ENCODE assay signal across 15 cellular contexts in the genomic region with DNA sequence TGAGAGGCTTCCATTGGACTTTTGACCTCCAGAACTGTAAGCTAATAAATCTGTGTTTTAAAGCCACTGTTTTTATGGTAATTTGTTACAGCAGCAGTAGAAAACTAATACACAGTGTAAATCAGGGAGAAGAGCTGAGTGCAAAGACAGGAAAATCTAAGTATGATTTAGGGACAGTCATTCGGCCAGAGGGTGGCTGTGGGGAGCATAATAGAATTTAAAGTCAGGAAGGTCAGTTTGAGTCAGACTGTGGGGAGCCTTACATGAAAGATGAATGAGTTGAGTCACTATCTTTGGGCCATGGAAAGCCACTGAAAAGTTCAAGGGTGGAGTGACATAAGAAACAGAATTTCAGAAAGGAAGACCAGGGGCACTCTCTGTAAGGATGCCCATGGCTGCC. TPM values are rescaled to one million over a fixed set of nuclear protein-coding genes. Genes with fewer than 3 reads are reported as not detected.
DNase-seq lines count a peak whose midpoint lies in the region; ATAC-seq and TF ChIP-seq lines count a peak whose summit lies in the region.
"Had no signal": no experiment of that assay in that cellular context is flagged by ENCODE, and none has a peak within 500 bp of the region (broad histone marks: within the 10 kb centered on the region; RNA-seq: fewer than 3 reads in every experiment).

No MANE protein-coding gene starts in this region.

- peaks cover 4% of the 10 kb centered on the region; the same call in 1 of the 2 replicates for H3K9me1 ChIP-seq in IMR-90 (ENCODE audit: insufficient read depth, low read length)

- H3K27ac ChIP-seq in IMR-90 (ENCODE audit: insufficient read depth, low read length) (no peak overlapping the region), dorsolateral prefrontal cortex (no peak overlapping the region), esophagus squamous epithelium (no peak overlapping the region)

- H3K36me3 Mint-ChIP-seq in HFFc6 (ENCODE audit: low read depth) (peaks cover 24% of the 10 kb centered on the region), T-cell (no peaks in the 10 kb centered on the region)
- H3K36me3 Mint-ChIP-seq: stimulated activated naive B cell treated with anti-CD40 and anti-IgM and Interleukin-4, amounts not matched to agents 10 μg/mL and 1 μg/mL and 100 μg/mL, for 72 hours had no signal

- H3K27me3 Mint-ChIP-seq in HFFc6 (ENCODE audit: insufficient read depth) (no peaks in the 10 kb centered on the region), T-cell (peaks cover 3% of the 10 kb centered on the region in 2 donors)
- H3K27me3 Mint-ChIP-seq: stimulated activated naive B cell treated with anti-CD40 and anti-IgM and Interleukin-4, amounts not matched to agents 10 μg/mL and 1 μg/mL and 100 μg/mL, for 72 hours had no signal

- H4K20me1 ChIP-seq in IMR-90 (ENCODE audit: insufficient read depth, low read length) = no peaks in the 10 kb centered on the region

- H3K27ac Mint-ChIP-seq in HFFc6 (peak overlapping the region; percentile 66), T-cell (no peak overlapping the region)
- H3K27ac Mint-ChIP-seq: B cell; progenitor cell of endocrine pancreas; stimulated activated naive B cell treated with anti-CD40 and anti-IgM and Interleukin-4, amounts not matched to agents 10 μg/mL and 1 μg/mL and 100 μg/mL, for 72 hours had no signal

- H2AFZ ChIP-seq in IMR-90 (replicated peaks; ENCODE audit: low read length, poor library complexity) = no peak overlapping the region

- no peak overlapping the region for H4K91ac ChIP-seq in IMR-90 (ENCODE audit: insufficient read depth, low read depth, low read length)

- dilution Hi-C loops in IMR-90 (cut with HindIII; ENCODE audit: low sequenced_read_pairs, unreplicated experiment) = no loop called here

- H2BK15ac ChIP-seq in IMR-90 (ENCODE audit: low read depth, low read length) = no peak overlapping the region

- H2BK120ac ChIP-seq in IMR-90 (ENCODE audit: low read depth, low read length) = no peak overlapping the region

- H2BK20ac ChIP-seq in IMR-90 (ENCODE audit: low read depth, low read length) = no peak overlapping the region

- H3K18ac ChIP-seq in IMR-90 (ENCODE audit: low read depth, low read length) = no peak overlapping the region

- DNase-seq in stimulated activated CD4-positive, alpha-beta T cell treated with anti-CD3 and anti-CD28 coated beads, Interleukin-15, amount 100 ng/mL, for 24 hours = peak; percentile 14
- DNase-seq in stimulated activated CD4-positive, alpha-beta T cell treated with anti-CD3 and anti-CD28 coated beads, Interleukin-4, amount 100 ng/mL, for 4 hours = no peak
- DNase-seq in HFFc6 (peak; percentile 72), IMR-90 (peak; percentile 18), NCI-H2196 (lab: John Stamatoyannopoulos, UW; ENCODE audit: unreplicated experiment) (no peak), dorsolateral prefrontal cortex (no peak), esophagus squamous epithelium (lab: John Stamatoyannopoulos, UW) (no peak), T-cell (no peak)
- DNase-seq: mucosa of descending colon; NCI-H524; Right ventricle myocardium superior; stimulated activated CD4-positive, alpha-beta T cell treated with anti-CD3 and anti-CD28 coated beads, Interleukin-2, amount 100 ng/mL, for 24 hours; stimulated activated naive B cell treated with anti-CD40 and anti-IgM and Interleukin-4, amounts not matched to agents 10 μg/mL and 1 μg/mL and 100 μg/mL, for 72 hours had no signal

- H3K4me3 Mint-ChIP-seq in HFFc6 = no peak overlapping the region
- no peak overlapping the region for H3K4me3 Mint-ChIP-seq in T-cell
- H3K4me3 Mint-ChIP-seq: B cell; stimulated activated naive B cell treated with anti-CD40 and anti-IgM and Interleukin-4, amounts not matched to agents 10 μg/mL and 1 μg/mL and 100 μg/mL, for 72 hours had no signal

- in situ Hi-C loops in IMR-90 (cut with MboI; ENCODE audit: low sequenced_read_pairs) = no loop called here

- H2AK9ac ChIP-seq in IMR-90 (replicated peaks; ENCODE audit: low read depth, low read length, poor library complexity) = no peak overlapping the region

- no peaks in the 10 kb centered on the region for H3K79me1 ChIP-seq in IMR-90 (ENCODE audit: low read depth in 1 of 2, low read length in 2 of 2)

- H3K36me3 ChIP-seq in IMR-90 (ENCODE audit: control insufficient read depth, insufficient read depth, low read length) (no peaks in the 10 kb centered on the region), esophagus squamous epithelium (no peaks in the 10 kb centered on the region)

- H3K4me1 ChIP-seq in IMR-90 (ENCODE audit: control insufficient read depth, insufficient read depth, low read length) = no peaks in the 10 kb centered on the region
- no peaks in the 10 kb centered on the region for H3K4me1 ChIP-seq in esophagus squamous epithelium

- ATAC-seq in IMR-90 (ENCODE audit: low read depth) (no peak), T-cell (replicated peaks in 1 of 4) (no peak)
- ATAC-seq: mucosa of descending colon had no signal

- H2AK5ac ChIP-seq in IMR-90 (ENCODE audit: low read depth, low read length) = 0 out of 2 replicates have a peak overlapping the region, but pooled peaks have one; percentile 23

- H3K27me3 ChIP-seq in IMR-90 (ENCODE audit: control insufficient read depth, insufficient read depth, low read length) = no peaks in the 10 kb centered on the region
- H3K27me3 ChIP-seq in dorsolateral prefrontal cortex = no peaks in the 10 kb centered on the region
- H3K27me3 ChIP-seq in esophagus squamous epithelium = no peaks in the 10 kb centered on the region

- no TSS peak for BruUV-seq in IMR-90 (replicated peaks; lab: Mats Ljungman, UMichigan)

- H3K9me3 ChIP-seq in IMR-90 (ENCODE audit: control insufficient read depth, insufficient read depth, low read length) (peaks cover 5% of the 10 kb centered on the region; the same call in 1 of the 2 replicates), esophagus squamous epithelium (no peaks in the 10 kb centered on the region)
- H3K9me3 ChIP-seq: mucosa of descending colon had no signal

- TF ChIP-seq CTCF in HFFc6 (IDR thresholded peaks at IDR 0.05) (no peak), IMR-90 (conservative IDR thresholded peaks at IDR 0.05; ENCODE audit: low read depth, low read length) (no peak), dorsolateral prefrontal cortex (IDR thresholded peaks at IDR 0.05 in 54 of 56, conservative IDR thresholded peaks at IDR 0.05 in 2 of 56; ENCODE audit: low read depth in 1 of 56, partially characterized antibody in 56 of 56) (no peak), esophagus squamous epithelium (IDR thresholded peaks at IDR 0.05) (no peak)

- TF ChIP-seq POLR2A in IMR-90 (IDR thresholded peaks at IDR 0.05; ENCODE audit: low read depth, low read length) = no peak
- TF ChIP-seq POLR2A in esophagus squamous epithelium (IDR thresholded peaks at IDR 0.05) = no peak

- H3K4me2 ChIP-seq in IMR-90 (ENCODE audit: low read depth, low read length) = no peak overlapping the region

- H3K23ac ChIP-seq in IMR-90 (ENCODE audit: low read depth, low read length) = no peak overlapping the region

- H3K4me1 Mint-ChIP-seq in HFFc6 (ENCODE audit: low read depth) (peaks cover 33% of the 10 kb centered on the region), T-cell (no peaks in the 10 kb centered on the region)
- H3K4me1 Mint-ChIP-seq: B cell; stimulated activated naive B cell treated with anti-CD40 and anti-IgM and Interleukin-4, amounts not matched to agents 10 μg/mL and 1 μg/mL and 100 μg/mL, for 72 hours had no signal

- H3K56ac ChIP-seq in IMR-90 (ENCODE audit: extremely low read depth, insufficient read depth, low read length) = no peak overlapping the region

- intact Hi-C loops in IMR-90 (cut with micrococcal nuclease) (no loop called here), dorsolateral prefrontal cortex (cut with DNase I) (no loop called here), esophagus squamous epithelium (cut with DNase I) (no loop called here)

- CTCF ChIA-PET in IMR-90 (lab: Yijun Ruan, JAX) (no interaction called here), T-cell (lab: Charles Lee) (no interaction called here)

- WGBS in IMR-90 (ENCODE audit: extremely low coverage in 2 of 2, insufficient read length in 1 of 2), 2 experiments = no CpG with 5 or more reads among the region's 1 CpG
- WGBS in esophagus squamous epithelium, 2 donors = 68 to 73% methylated on average over 1 of the region's 1 CpG

- H3K4me3 ChIP-seq in IMR-90 (ENCODE audit: insufficient read depth, low read depth, low read length) (no peak overlapping the region), dorsolateral prefrontal cortex (no peak overlapping the region), esophagus squamous epithelium (no peak overlapping the region)
- H3K4me3 ChIP-seq: mucosa of descending colon had no signal

- no peak overlapping the region for H3K14ac ChIP-seq in IMR-90 (replicated peaks; ENCODE audit: low read depth, low read length)

- no peak overlapping the region for H4K5ac ChIP-seq in IMR-90 (ENCODE audit: low read depth, low read length)

- H2BK5ac ChIP-seq in IMR-90 (ENCODE audit: low read depth, low read length, poor library complexity, severe bottlenecking) = no peak overlapping the region

- no peak overlapping the region for H3K9ac ChIP-seq in IMR-90 (ENCODE audit: low read depth, low read length)

- no peak overlapping the region for H4K8ac ChIP-seq in IMR-90 (ENCODE audit: low read depth in 2 of 2, low read length in 2 of 2)

- H3K9me3 Mint-ChIP-seq in HFFc6 = peaks cover 17% of the 10 kb centered on the region
- no peaks in the 10 kb centered on the region for H3K9me3 Mint-ChIP-seq in T-cell
- H3K9me3 Mint-ChIP-seq: stimulated activated naive B cell treated with anti-CD40 and anti-IgM and Interleukin-4, amounts not matched to agents 10 μg/mL and 1 μg/mL and 100 μg/mL, for 72 hours had no signal

- POLR2A ChIA-PET in IMR-90 (lab: Charles Lee; ENCODE audit: unreplicated experiment) = no interaction called here
- POLR2A ChIA-PET in T-cell (lab: Charles Lee) = interaction anchor here in 1 of 2 donors (0.6 kb wide), 1 partner anchor 479 kb away, joined by 3 read pairs; no protein-coding TSS in a partner anchor

- TF ChIP-seq RAD21 in IMR-90 (IDR thresholded peaks at IDR 0.05; ENCODE audit: low read length) = no peak

- no peak overlapping the region for H3K4ac ChIP-seq in IMR-90 (ENCODE audit: low read depth, low read length)

RNA-seq across cellular contexts. Expression of a gene that starts 52.4 kb away (rescaled TPM):
- total RNA-seq in HFFc6 (2021; fragmentation: NEBNext Ultra II Directional; extraction: Animal tissue kit (Norgen Biotek cat#: 25700)) = 100 to 1,000 TPM in 4 of 6 experiments, 10 to 100 TPM in 2; 78.3 to 128 (median 121) TPM
- total RNA-seq in IMR-90 (2012; rRNA removed) (13.4 and 22.8 TPM in 2 replicates), dorsolateral prefrontal cortex (100 to 1,000 TPM in 28 of 120 experiments, 10 to 100 TPM in 92; 27.5 to 131 (median 86.0) TPM), esophagus squamous epithelium (10 to 100 TPM in 1 of 4 donors, 1 to 10 TPM in 3; 6.5 to 13.4 (median 8.6) TPM), T-cell (10 to 100 TPM in 1 of 5 donors, 1 to 10 TPM in 4; 6.2 to 10.9 (median 7.7) TPM)
- polyA plus RNA-seq in IMR-90 (2012; rRNA removed) = 4.6 and 7.7 TPM in 2 replicates
- 0.77 and 1.4 TPM in 2 replicates for polyA plus RNA-seq in IMR-90 (2012; cell fraction: cytosol; rRNA removed)
- polyA plus RNA-seq in IMR-90 (2012; cell fraction: nucleus; rRNA removed; ENCODE audit: low replicate concordance) = 0.90 and 7.3 TPM in 2 replicates

Comparison
In these comparisons a context has a peak if more than half of its experiments do, and no peak if none do; other contexts are left out.
1. DNase-seq: peak in stimulated activated CD4-positive, alpha-beta T cell treated with anti-CD3 and anti-CD28 coated beads, Interleukin-15, amount 100 ng/mL, for 24 hours (single experiment), HFFc6 (single experiment) and IMR-90 (single experiment); none in stimulated activated CD4-positive, alpha-beta T cell treated with anti-CD3 and anti-CD28 coated beads, Interleukin-4, amount 100 ng/mL, for 4 hours (0 of 2), NCI-H2196 (single experiment), dorsolateral prefrontal cortex (0 of 10), esophagus squamous epithelium (single experiment) and T-cell (0 of 34).